ENCODE assay signal across 9 cellular contexts in the genomic region with DNA sequence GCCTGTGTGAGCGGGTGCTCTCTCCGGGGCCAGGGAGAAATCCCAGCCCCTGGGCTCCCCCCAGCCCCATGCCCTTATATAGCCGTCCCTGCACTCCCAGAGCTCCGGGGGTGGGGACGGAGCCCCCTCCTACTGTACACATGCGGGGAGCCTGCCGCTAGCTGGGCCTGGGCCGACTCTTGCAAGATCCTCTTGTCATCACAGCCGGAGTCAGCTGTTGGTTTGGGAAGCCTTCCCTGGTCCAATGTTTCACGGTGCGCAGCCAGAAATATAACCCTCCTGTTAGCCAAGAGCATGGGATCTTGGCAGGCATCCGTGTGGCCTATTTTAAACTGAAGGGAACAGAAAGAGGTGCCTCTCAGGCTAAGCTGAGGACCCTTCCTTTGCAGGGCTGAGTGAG.
DNase-seq lines count a peak whose midpoint lies in the region; TF ChIP-seq lines count a peak whose summit lies in the region.
"Had no signal": no experiment of that assay in that cellular context is flagged by ENCODE, and none has a peak within 500 bp of the region (broad histone marks: within the 10 kb centered on the region; RNA-seq: fewer than 3 reads in every experiment).

No MANE protein-coding gene starts in this region.

- peak overlapping the region; percentile 54 for H3K4me3 ChIP-seq in coronary artery

- H3K27ac ChIP-seq in coronary artery: peak overlapping the region; percentile 90 to 94
- H3K27ac ChIP-seq in substantia nigra (ENCODE audit: low read depth, low read length, poor library complexity, severe bottlenecking): no peak overlapping the region

- no peak for TF ChIP-seq CTCF in coronary artery (IDR thresholded peaks at IDR 0.05)

- DNase-seq in NCI-H1092 (lab: John Stamatoyannopoulos, UW) (peak; percentile 88), coronary artery (ENCODE audit: low spot score) (peak; percentile 94), left kidney (ENCODE audit: low read depth, low spot score) (peak; percentile 71), substantia nigra (lab: John Stamatoyannopoulos, UW) (peak in 41 of 49 donors; percentile 7 to 91 (median 52)), GM19238 (ENCODE audit: insufficient read length, low spot score) (no peak), KG1 (lab: John Stamatoyannopoulos, UW) (no peak)
- DNase-seq in activated CD4-positive, CD25-positive, alpha-beta regulatory T cell treated with anti-CD3 and anti-CD28 coated beads, Interleukin-2, amount 50 U/mL, for 72 hours: no peak
- no peak for DNase-seq in activated CD4-positive, alpha-beta T cell treated with anti-CD3 and anti-CD28 coated beads, Interleukin-2, amount 50 U/mL, for 48 hours
- DNase-seq: activated B cell treated with CpG ODN at 0.5 μM for 24 hours had no signal

Comparison
In these comparisons a context has a peak if more than half of its experiments do, and no peak if none do; other contexts are left out.
1. DNase-seq: peak in NCI-H1092 (single experiment), coronary artery (single experiment), left kidney (single experiment) and substantia nigra (41 of 49); none in activated CD4-positive, CD25-positive, alpha-beta regulatory T cell treated with anti-CD3 and anti-CD28 coated beads, Interleukin-2, amount 50 U/mL, for 72 hours (single experiment), activated CD4-positive, alpha-beta T cell treated with anti-CD3 and anti-CD28 coated beads, Interleukin-2, amount 50 U/mL, for 48 hours (0 of 2), GM19238 (single experiment) and KG1 (single experiment).